8 cellular contexts compared by ENCODE assay signal in genomic region chr9:32526042-32526706, GRCh38. TPM values are rescaled to one million over a fixed set of nuclear protein-coding genes. Genes with fewer than 3 reads are reported as not detected.
DNase-seq lines count a peak whose midpoint lies in the region; FAIRE-seq and TF ChIP-seq lines count a peak whose summit lies in the region.

Gene RIGI, minus strand, starts transcription at chr9:32526196. Its CDS starts 30 bp downstream, at chr9:32526166.

- no peaks in the 10 kb centered on the region for H3K27me3 ChIP-seq in H7 (ENCODE audit: control insufficient read depth, insufficient read depth, low read length)
- no peaks in the 10 kb centered on the region for H3K27me3 ChIP-seq in Loucy (ENCODE audit: insufficient read depth, low read length, poor library complexity, severe bottlenecking)
- no peaks in the 10 kb centered on the region for H3K27me3 ChIP-seq in SJSA1 (replicated peaks)
- no peaks in the 10 kb centered on the region for H3K27me3 ChIP-seq in testis

- H3K79me2 ChIP-seq in Loucy (ENCODE audit: insufficient read depth, low read length): peaks cover 26% of the 10 kb centered on the region

- H3K9ac ChIP-seq in Loucy (ENCODE audit: low read depth, low read length, poor library complexity, severe bottlenecking): peak within 1 kb of the TSS; percentile 75

- DNase-seq in H7 (peak; percentile 65), SJSA1 (ENCODE audit: low read depth in 1 of 2, low spot score in 2 of 2) (peak; percentile 84 to 85), germinal center (ENCODE audit: low spot score) (peak; percentile 58), occipital lobe (lab: John Stamatoyannopoulos, UW) (peak; percentile 81), testis (peak; percentile 95)
- peak; percentile 90 for DNase-seq in activated naive CD4-positive, alpha-beta T cell treated with anti-CD3 and anti-CD28 coated beads for 36 hours

- peaks cover 13% of the 10 kb centered on the region for H3K36me3 Mint-ChIP-seq in activated naive CD4-positive, alpha-beta T cell treated with anti-CD3 and anti-CD28 coated beads for 36 hours (ENCODE audit: low read depth)

- TF ChIP-seq CTCF in Loucy (conservative IDR thresholded peaks at IDR 0.05; ENCODE audit: low read length) (peak; percentile 68), testis (IDR thresholded peaks at IDR 0.05) (peak; percentile 32 to 40 (median 32))

- H4K20me1 ChIP-seq in Loucy (ENCODE audit: insufficient read depth, low read length, poor library complexity, severe bottlenecking): no peaks in the 10 kb centered on the region

- H3F3A ChIP-seq in Loucy (ENCODE audit: low read depth): no peaks in the 10 kb centered on the region

- peak within 1 kb of the TSS; percentile 84 for H3K27ac Mint-ChIP-seq in activated naive CD4-positive, alpha-beta T cell treated with anti-CD3 and anti-CD28 coated beads for 36 hours

- H3K9me2 ChIP-seq in Loucy (replicated peaks; ENCODE audit: low read depth, low read length): no peaks in the 10 kb centered on the region

- H3K4me3 ChIP-seq in H7 (ENCODE audit: insufficient read depth, low read depth, low read length) (peak within 1 kb of the TSS; percentile 69), Loucy (ENCODE audit: low read length, poor library complexity, severe bottlenecking) (peak within 1 kb of the TSS; percentile 97), SJSA1 (peak within 1 kb of the TSS; percentile 48), testis (peak within 1 kb of the TSS; percentile 68 to 73)

- no peaks in the 10 kb centered on the region for H3K9me3 ChIP-seq in Loucy (ENCODE audit: insufficient read depth, low read depth, low read length)
- H3K9me3 ChIP-seq in SJSA1 (replicated peaks): no peaks in the 10 kb centered on the region
- no peaks in the 10 kb centered on the region for H3K9me3 ChIP-seq in testis

- peak; percentile 20 for TF ChIP-seq POLR2A in testis (IDR thresholded peaks at IDR 0.05)

- peak within 1 kb of the TSS; percentile 77 for H3K4me3 Mint-ChIP-seq in activated naive CD4-positive, alpha-beta T cell treated with anti-CD3 and anti-CD28 coated beads for 36 hours

- peak within 1 kb of the TSS; percentile 94 for H2AFZ ChIP-seq in Loucy (ENCODE audit: low read length)

- peaks cover 32% of the 10 kb centered on the region for H3K4me1 Mint-ChIP-seq in activated naive CD4-positive, alpha-beta T cell treated with anti-CD3 and anti-CD28 coated beads for 36 hours (ENCODE audit: low read depth)

- H3K9me3 Mint-ChIP-seq in activated naive CD4-positive, alpha-beta T cell treated with anti-CD3 and anti-CD28 coated beads for 36 hours: peaks cover 10% of the 10 kb centered on the region

- CTCF ChIA-PET in activated naive CD4-positive, alpha-beta T cell treated with anti-CD3 and anti-CD28 coated beads for 36 hours (lab: Charles Lee): interaction anchor here (0.7 to 2.9 kb wide), 17 partner anchors 8 to 442 kb away, joined by 3 to 33 read pairs (median 3); partner anchors contain the start of genes ACO1 and NDUFB6

- peak within 1 kb of the TSS; percentile 96 for H3K4me2 ChIP-seq in Loucy (ENCODE audit: low read depth, low read length, poor library complexity, severe bottlenecking)

- WGBS in testis, 2 donors: 0 to 1% methylated on average over 37 of the region's 37 CpGs

- H3K36me3 ChIP-seq in H7 (replicated peaks; ENCODE audit: control insufficient read depth, insufficient read depth, low read length): no peaks in the 10 kb centered on the region
- H3K36me3 ChIP-seq in Loucy (ENCODE audit: insufficient read depth, low read length): no peaks in the 10 kb centered on the region
- no peaks in the 10 kb centered on the region for H3K36me3 ChIP-seq in SJSA1
- no peaks in the 10 kb centered on the region for H3K36me3 ChIP-seq in testis (ENCODE audit: low read depth, missing control alignments)

- H3K4me1 ChIP-seq in Loucy (ENCODE audit: insufficient read depth, low read length, poor library complexity, severe bottlenecking): peaks cover 12% of the 10 kb centered on the region
- peaks cover 5% of the 10 kb centered on the region; the same call in 1 of the 2 replicates for H3K4me1 ChIP-seq in SJSA1 (replicated peaks)
- H3K4me1 ChIP-seq in testis: peaks cover 11% of the 10 kb centered on the region

- intact Hi-C loops in activated naive CD4-positive, alpha-beta T cell treated with anti-CD3 and anti-CD28 coated beads for 36 hours (cut with micrococcal nuclease): loop anchor here (1.0 to 5.0 kb wide), 5 partner anchors 25 to 641 kb away; partner anchors contain the start of genes ACO1 and B4GALT1
- intact Hi-C loops in testis (cut with DNase I; ENCODE audit: low total_unique reads): no loop called here

- peak within 1 kb of the TSS; percentile 7; the same call in 1 of the 2 replicates for H3K27ac ChIP-seq in SJSA1
- peak within 1 kb of the TSS; percentile 92 for H3K27ac ChIP-seq in testis

- no peaks in the 10 kb centered on the region for H3K27me3 Mint-ChIP-seq in activated naive CD4-positive, alpha-beta T cell treated with anti-CD3 and anti-CD28 coated beads for 36 hours (ENCODE audit: low read depth)

- FAIRE-seq in G401.6 (lab: Jason Lieb, UNC): peak; percentile 95

RNA-seq across cellular contexts. Expression of gene RIGI, which starts in this region (rescaled TPM):
- total RNA-seq in H7 (2014; rRNA removed; shearing (Covaris generic)): 6.1 and 6.5 TPM in 2 replicates
- 3.2 and 6.3 TPM in 2 replicates for total RNA-seq in SJSA1 (2014; rRNA removed; shearing (Covaris generic))
- total RNA-seq in activated naive CD4-positive, alpha-beta T cell treated with anti-CD3 and anti-CD28 coated beads for 36 hours: 1 to 10 TPM; 7.5 to 8.4 TPM
- total RNA-seq in occipital lobe (10.9 TPM), testis (10 to 100 TPM in 1 of 2 donors, 1 to 10 TPM in 1; 8.4 to 10.2 TPM)
- polyA plus RNA-seq in testis (ENCODE audit: insufficient read depth, low read depth, low replicate concordance): 4.9 TPM

Comparison
In these comparisons a context has a peak if more than half of its experiments do, and no peak if none do; other contexts are left out.
1. Peak in every context shown above with its lines: DNase-seq, H3K4me3 ChIP-seq and H3K27ac ChIP-seq.